Comparison of ENCODE assay signal across 8 cellular contexts in genomic region chr9:127397722-127398647, GRCh38. TPM values are rescaled to one million over a fixed set of nuclear protein-coding genes. Genes with fewer than 3 reads are reported as not detected.
A peak's percentile ranks its signal among the peaks of the same experiment; 100 is the strongest.
DNase-seq lines count a peak whose midpoint lies in the region; ATAC-seq and TF ChIP-seq lines count a peak whose summit lies in the region.

No MANE protein-coding gene starts in this region.

- no peaks in the 10 kb centered on the region for H3K9me3 Mint-ChIP-seq in stimulated activated naive B cell treated with anti-CD40 and anti-IgM and Interleukin-4, amounts not matched to agents 10 μg/mL and 1 μg/mL and 100 μg/mL, for 72 hours

- no peaks in the 10 kb centered on the region for H3K9me3 ChIP-seq in A673 (ENCODE audit: low read depth, low read length, poor library complexity, severe bottlenecking)

- in situ Hi-C loops in GM13977 (cut with MboI; ENCODE audit: low pct_unique_long_range_greater_than_20kb, low sequenced_read_pairs, unreplicated experiment) = no loop called here

- peak overlapping the region; percentile 82 for H3K4me3 ChIP-seq in A673 (ENCODE audit: low read depth, low read length, poor library complexity, severe bottlenecking)

- peak overlapping the region; percentile 55 for H3K27ac ChIP-seq in A673 (ENCODE audit: low read depth, low read length, poor library complexity, severe bottlenecking)
- H3K27ac ChIP-seq in caudate nucleus (ENCODE audit: low read depth, low read length) = peak overlapping the region; percentile 36

- BruUV-seq in A673 (replicated peaks; lab: Mats Ljungman, UMichigan) = no TSS peak

- peaks cover 3 to 12% of the 10 kb centered on the region in 2 donors for H3K27me3 Mint-ChIP-seq in stimulated activated naive B cell treated with anti-CD40 and anti-IgM and Interleukin-4, amounts not matched to agents 10 μg/mL and 1 μg/mL and 100 μg/mL, for 72 hours

- peaks cover 5% of the 10 kb centered on the region for H3K4me1 ChIP-seq in A673 (ENCODE audit: insufficient read depth, low read length, poor library complexity, severe bottlenecking)

- peaks cover 12 to 18% of the 10 kb centered on the region in 2 donors for H3K4me1 Mint-ChIP-seq in stimulated activated naive B cell treated with anti-CD40 and anti-IgM and Interleukin-4, amounts not matched to agents 10 μg/mL and 1 μg/mL and 100 μg/mL, for 72 hours

- ATAC-seq in stimulated activated naive B cell treated with anti-CD40 and anti-IgM and Interleukin-4, amounts not matched to agents 10 μg/mL and 1 μg/mL and 100 μg/mL, for 72 hours (replicated peaks) = no peak

- H3K36me3 Mint-ChIP-seq in stimulated activated naive B cell treated with anti-CD40 and anti-IgM and Interleukin-4, amounts not matched to agents 10 μg/mL and 1 μg/mL and 100 μg/mL, for 72 hours = peaks cover 6% of the 10 kb centered on the region in 2 donors

- intact Hi-C loops in A673 (cut with micrococcal nuclease; ENCODE audit: unreplicated experiment) = loop anchor here (5.0 kb wide), 1 partner anchor 186 kb away; no protein-coding TSS in a partner anchor

- CTCF ChIA-PET in A673 (lab: Charles Lee) = interaction anchor here (0.7 to 1.4 kb wide), 3 partner anchors 41 to 174 kb away, joined by 4 to 6 read pairs (median 4); no protein-coding TSS in a partner anchor

- no peaks in the 10 kb centered on the region for H3K27me3 ChIP-seq in A673 (replicated peaks; ENCODE audit: insufficient read depth, low read depth, low read length, poor library complexity)

- no peaks in the 10 kb centered on the region for H3K36me3 ChIP-seq in A673 (ENCODE audit: insufficient read depth, low read length, poor library complexity, severe bottlenecking)

- POLR2A ChIA-PET in A673 (lab: Charles Lee; ENCODE audit: low non-redundant PET) = no interaction called here

- TF ChIP-seq CTCF in A673 (conservative IDR thresholded peaks at IDR 0.05; ENCODE audit: low read depth, low read length) (peak; percentile 56), GM13977 (IDR thresholded peaks at IDR 0.05; ENCODE audit: extremely low read depth, insufficient read depth, missing control alignments) (peak; percentile 64)

- DNase-seq in A673 (ENCODE audit: low spot score) (peak; percentile 46), GM13977 (ENCODE audit: low spot score) (peak; percentile 44), SK-N-DZ (ENCODE audit: low spot score) (peak; percentile 73), caudate nucleus (lab: John Stamatoyannopoulos, UW) (peak in 12 of 61 donors; percentile 4 to 45 (median 27)), left kidney (ENCODE audit: low read depth, low spot score) (peak; percentile 78), occipital lobe (lab: John Stamatoyannopoulos, UW) (no peak), HPDE6-E6E7 (ENCODE audit: extremely low spot score) (no peak)
- DNase-seq in stimulated activated naive B cell treated with anti-CD40 and anti-IgM and Interleukin-4, amounts not matched to agents 10 μg/mL and 1 μg/mL and 100 μg/mL, for 72 hours = peak; percentile 24

- peak overlapping the region; percentile 76 for H3K27ac Mint-ChIP-seq in stimulated activated naive B cell treated with anti-CD40 and anti-IgM and Interleukin-4, amounts not matched to agents 10 μg/mL and 1 μg/mL and 100 μg/mL, for 72 hours

- H3K4me3 Mint-ChIP-seq in stimulated activated naive B cell treated with anti-CD40 and anti-IgM and Interleukin-4, amounts not matched to agents 10 μg/mL and 1 μg/mL and 100 μg/mL, for 72 hours = peak overlapping the region; percentile 85 to 88

RNA-seq across cellular contexts. Expression of gene SLC2A8, which starts 1.0 kb away (rescaled TPM):
- total RNA-seq in A673 (2021) (12.7 and 17.1 TPM in 2 replicates), occipital lobe (9.2 TPM)
- 26.4 TPM in 2 replicates for polyA plus RNA-seq in SK-N-DZ (2014; cell fraction: cytosol; rRNA removed)
- 65.9 and 66.7 TPM in 2 replicates for polyA plus RNA-seq in SK-N-DZ (2014; cell fraction: nucleus; rRNA removed)

RNA-seq across cellular contexts. Expression of gene ZNF79, which starts 26.2 kb away (rescaled TPM):
- total RNA-seq in A673 (2021) (11.2 and 11.6 TPM in 2 replicates), occipital lobe (12.8 TPM)
- 4.4 and 4.9 TPM in 2 replicates for polyA plus RNA-seq in SK-N-DZ (2014; cell fraction: cytosol; rRNA removed)
- 4.1 and 5.1 TPM in 2 replicates for polyA plus RNA-seq in SK-N-DZ (2014; cell fraction: nucleus; rRNA removed)

RNA-seq across cellular contexts. Expression of gene RPL12, which starts 53.2 kb away (rescaled TPM):
- total RNA-seq in A673 (2021) = 1,114 and 1,120 TPM in 2 replicates
- 1,887 and 2,362 TPM in 2 replicates for polyA plus RNA-seq in SK-N-DZ (2014; cell fraction: cytosol; rRNA removed)
- polyA plus RNA-seq in SK-N-DZ (2014; cell fraction: nucleus; rRNA removed) = 1,256 and 1,841 TPM in 2 replicates
- 798 TPM for total RNA-seq in occipital lobe

RNA-seq across cellular contexts. Expression of gene LRSAM1, which starts 53.3 kb away (rescaled TPM):
- total RNA-seq in A673 (2021) = 15.8 and 19.5 TPM in 2 replicates
- polyA plus RNA-seq in SK-N-DZ (2014; cell fraction: cytosol; rRNA removed) = 18.6 and 18.9 TPM in 2 replicates
- 30.0 and 36.0 TPM in 2 replicates for polyA plus RNA-seq in SK-N-DZ (2014; cell fraction: nucleus; rRNA removed)
- total RNA-seq in occipital lobe = 23.7 TPM

Comparison
In these comparisons a context has a peak if more than half of its experiments do, and no peak if none do; other contexts are left out.
1. DNase-seq: peak in A673 (single experiment), GM13977 (single experiment), SK-N-DZ (single experiment), left kidney (single experiment) and stimulated activated naive B cell treated with anti-CD40 and anti-IgM and Interleukin-4, amounts not matched to agents 10 μg/mL and 1 μg/mL and 100 μg/mL, for 72 hours (single experiment); none in occipital lobe (single experiment) and HPDE6-E6E7 (single experiment).